ENCODE assay signal across 1 cellular context in the genomic region with DNA sequence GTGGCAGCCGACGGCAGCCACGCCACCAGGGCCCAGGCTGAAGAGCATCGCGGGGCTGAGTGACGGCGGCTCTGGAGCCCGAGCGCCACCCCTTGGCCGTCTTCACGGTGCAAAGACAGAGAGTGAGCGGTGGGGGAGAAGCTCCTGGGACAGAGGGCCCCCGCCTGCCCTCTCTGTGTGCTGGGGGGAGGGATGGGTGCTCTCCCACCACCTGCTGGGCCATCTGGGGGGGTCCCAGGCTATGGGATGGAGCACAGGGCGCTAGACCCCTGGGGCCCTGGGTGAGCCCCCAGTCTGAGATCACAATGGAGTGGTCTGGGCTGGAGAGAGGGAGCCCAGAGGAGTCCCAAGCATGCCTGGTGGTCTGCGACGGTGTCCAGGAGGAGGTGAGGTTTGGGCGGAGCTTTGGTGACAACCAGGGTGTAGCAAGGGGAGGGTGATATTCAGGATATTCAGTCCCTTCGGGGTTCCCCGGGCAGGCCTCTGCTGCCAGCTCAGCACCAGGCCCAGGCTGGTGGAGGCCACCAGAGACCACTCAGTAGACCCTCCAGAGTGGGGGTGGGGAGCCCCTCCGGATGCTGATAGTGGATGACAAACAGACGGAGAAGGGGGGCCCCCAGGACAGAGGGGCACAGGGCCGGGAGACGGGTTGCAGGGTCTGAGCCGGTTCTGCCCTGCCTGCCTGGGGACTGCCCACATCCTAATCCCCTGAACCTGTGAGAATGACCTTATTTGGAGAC.
TF ChIP-seq lines count a peak whose summit lies in the region.

No MANE protein-coding gene starts in this region.

TF ChIP-seq in H1, 55 proteins besides CTCF, POLR2A, EP300 and RAD21 (continued from another document):
- no peak for TF ChIP-seq RXRA (IDR thresholded peaks at IDR 0.05; ENCODE audit: insufficient read depth, low read depth, low read length)
- no peak for TF ChIP-seq RBBP5 (IDR thresholded peaks at IDR 0.05; ENCODE audit: borderline replicate concordance, low read depth, low read length)
- TF ChIP-seq SIRT6 (IDR thresholded peaks at IDR 0.05; ENCODE audit: low read length), result no peak
- peak; percentile 76; the same call in 1 of the 2 replicates for TF ChIP-seq GABPA (IDR thresholded peaks at IDR 0.05; ENCODE audit: borderline replicate concordance, insufficient read depth, low read length)
- no peak for TF ChIP-seq JUN (IDR thresholded peaks at IDR 0.05; ENCODE audit: low read depth, low read length)
- no peak for TF ChIP-seq SIX5 (IDR thresholded peaks at IDR 0.05; ENCODE audit: low read depth, low read length)
- no peak for TF ChIP-seq GTF2F1 (IDR thresholded peaks at IDR 0.05; ENCODE audit: borderline replicate concordance, low read depth, low read length)
- TF ChIP-seq SRF (IDR thresholded peaks at IDR 0.05; ENCODE audit: low read depth, low read length), result no peak
- TF ChIP-seq, protein P1, sequence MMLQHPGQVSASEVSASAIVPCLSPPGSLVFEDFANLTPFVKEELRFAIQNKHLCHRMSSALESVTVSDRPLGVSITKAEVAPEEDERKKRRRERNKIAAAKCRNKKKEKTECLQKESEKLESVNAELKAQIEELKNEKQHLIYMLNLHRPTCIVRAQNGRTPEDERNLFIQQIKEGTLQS (IDR thresholded peaks at IDR 0.05; ENCODE audit: insufficient read depth, low read depth, low read length), result no peak
- TF ChIP-seq, protein P2, sequence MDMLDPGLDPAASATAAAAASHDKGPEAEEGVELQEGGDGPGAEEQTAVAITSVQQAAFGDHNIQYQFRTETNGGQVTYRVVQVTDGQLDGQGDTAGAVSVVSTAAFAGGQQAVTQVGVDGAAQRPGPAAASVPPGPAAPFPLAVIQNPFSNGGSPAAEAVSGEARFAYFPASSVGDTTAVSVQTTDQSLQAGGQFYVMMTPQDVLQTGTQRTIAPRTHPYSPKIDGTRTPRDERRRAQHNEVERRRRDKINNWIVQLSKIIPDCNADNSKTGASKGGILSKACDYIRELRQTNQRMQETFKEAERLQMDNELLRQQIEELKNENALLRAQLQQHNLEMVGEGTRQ (IDR thresholded peaks at IDR 0.05; ENCODE audit: low read length), result no peak
- TF ChIP-seq CBX5 (IDR thresholded peaks at IDR 0.05; ENCODE audit: low read depth, low read length), result no peak
